Comparison of ENCODE assay signal across 19 cellular contexts in the genomic region with DNA sequence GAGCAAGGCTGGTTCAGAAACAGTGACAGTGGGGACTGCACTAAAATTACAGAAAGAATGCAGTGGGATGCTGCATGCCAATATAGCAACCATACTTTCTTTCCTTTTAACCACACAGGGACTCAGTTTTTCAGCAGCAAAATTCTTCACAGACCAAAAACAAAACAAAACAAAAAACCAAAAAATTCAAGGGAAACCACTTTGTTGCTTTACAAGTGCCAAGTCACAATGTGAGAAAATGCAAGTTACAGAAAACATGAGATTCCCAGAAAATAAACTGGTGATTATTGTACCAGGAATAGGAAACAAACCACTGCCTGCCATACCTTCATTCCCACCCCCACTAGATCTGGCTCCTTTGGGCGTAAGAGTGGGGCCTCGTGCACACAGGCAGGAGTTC. TPM values are rescaled to one million over a fixed set of nuclear protein-coding genes. Genes with fewer than 3 reads are reported as not detected.
A peak's percentile ranks its signal among the peaks of the same experiment; 100 is the strongest.
DNase-seq lines count a peak whose midpoint lies in the region; ATAC-seq and TF ChIP-seq lines count a peak whose summit lies in the region.
"Had no signal": no experiment of that assay in that cellular context is flagged by ENCODE, and none has a peak within 500 bp of the region (broad histone marks: within the 10 kb centered on the region; RNA-seq: fewer than 3 reads in every experiment).

No MANE protein-coding gene starts in this region.

- H3K4me3 ChIP-seq in lower lobe of right lung = no peak overlapping the region
- H3K4me3 ChIP-seq: GM23338 had no signal

- DNase-seq in AG20443 (ENCODE audit: low spot score) (peak; percentile 46), GM04503 (ENCODE audit: low read depth) (peak; percentile 52), astrocyte of the hippocampus (ENCODE audit: low read depth, low spot score) (peak; percentile 85), fibroblast of peridontal ligament (ENCODE audit: extremely low read depth) (peak; percentile 67), lower lobe of right lung (no peak)
- DNase-seq in activated naive CD4-positive, alpha-beta T cell treated with anti-CD3 and anti-CD28 coated beads for 36 hours = no peak
- no peak for DNase-seq in activated CD4-positive, alpha-beta T cell treated with anti-CD3 and anti-CD28 coated beads, Interleukin-2, amount 50 U/mL, for 1 hour
- DNase-seq: 8988T; CD8-positive, alpha-beta T cell; COR-L47; DMS153; DND-41; GF-D8; H7 had no signal

- intact Hi-C loops in lower lobe of right lung (cut with DNase I) = no loop called here
- intact Hi-C loops in activated naive CD4-positive, alpha-beta T cell treated with anti-CD3 and anti-CD28 coated beads for 36 hours (cut with micrococcal nuclease) = no loop called here

- H3K36me3 Mint-ChIP-seq in activated naive CD4-positive, alpha-beta T cell treated with anti-CD3 and anti-CD28 coated beads for 36 hours (ENCODE audit: low read depth) = no peaks in the 10 kb centered on the region
- H3K36me3 Mint-ChIP-seq: CD14-positive monocyte; CD8-positive, alpha-beta T cell had no signal

- no peaks in the 10 kb centered on the region for H3K4me1 ChIP-seq in lower lobe of right lung

- H3K27me3 ChIP-seq in lower lobe of right lung (ENCODE audit: low read depth) = no peaks in the 10 kb centered on the region

- H3K9me3 Mint-ChIP-seq in activated naive CD4-positive, alpha-beta T cell treated with anti-CD3 and anti-CD28 coated beads for 36 hours = no peaks in the 10 kb centered on the region
- H3K9me3 Mint-ChIP-seq: CD8-positive, alpha-beta T cell; GM23338 had no signal

- H3K36me3 ChIP-seq in lower lobe of right lung = no peaks in the 10 kb centered on the region

- no peaks in the 10 kb centered on the region for H3K9me3 ChIP-seq in lower lobe of right lung

- H3K4me1 Mint-ChIP-seq in activated naive CD4-positive, alpha-beta T cell treated with anti-CD3 and anti-CD28 coated beads for 36 hours (ENCODE audit: low read depth) = no peaks in the 10 kb centered on the region

- no peak overlapping the region for H3K27ac Mint-ChIP-seq in activated naive CD4-positive, alpha-beta T cell treated with anti-CD3 and anti-CD28 coated beads for 36 hours
- H3K27ac Mint-ChIP-seq: B cell; CD8-positive, alpha-beta T cell; GM23338 had no signal

- CTCF ChIA-PET in activated naive CD4-positive, alpha-beta T cell treated with anti-CD3 and anti-CD28 coated beads for 36 hours (lab: Charles Lee) = no interaction called here

- ATAC-seq in lower lobe of right lung (no peak), HG02884 (IDR thresholded peaks at IDR 0.05; ENCODE audit: unreplicated experiment) (no peak)
- ATAC-seq: CD8-positive, alpha-beta T cell; GM23338; HepG2 had no signal

- no peak for TF ChIP-seq CTCF in lower lobe of right lung (IDR thresholded peaks at IDR 0.05)

- no peak overlapping the region for H3K4me3 Mint-ChIP-seq in activated naive CD4-positive, alpha-beta T cell treated with anti-CD3 and anti-CD28 coated beads for 36 hours
- H3K4me3 Mint-ChIP-seq: B cell; CD8-positive, alpha-beta T cell; GM23338 had no signal

- peaks cover under 1% of the 10 kb centered on the region for H3K27me3 Mint-ChIP-seq in activated naive CD4-positive, alpha-beta T cell treated with anti-CD3 and anti-CD28 coated beads for 36 hours (ENCODE audit: low read depth)

- H3K27ac ChIP-seq in lower lobe of right lung = no peak overlapping the region

RNA-seq across cellular contexts. Expression of a gene that starts 52.6 kb away (rescaled TPM):
- 1.1 TPM for total RNA-seq in lower lobe of right lung
- total RNA-seq in activated naive CD4-positive, alpha-beta T cell treated with anti-CD3 and anti-CD28 coated beads for 36 hours = not detected
- total RNA-seq: CD8-positive, alpha-beta T cell; HepG2 had no signal

Comparison
In these comparisons a context has a peak if more than half of its experiments do, and no peak if none do; other contexts are left out.
1. DNase-seq: peak in AG20443 (single experiment), GM04503 (single experiment), astrocyte of the hippocampus (single experiment) and fibroblast of peridontal ligament (single experiment); none in lower lobe of right lung (single experiment), activated naive CD4-positive, alpha-beta T cell treated with anti-CD3 and anti-CD28 coated beads for 36 hours (single experiment) and activated CD4-positive, alpha-beta T cell treated with anti-CD3 and anti-CD28 coated beads, Interleukin-2, amount 50 U/mL, for 1 hour (single experiment).